In genomic region chr19:52734340-52734892, GRCh38 we compare ENCODE assay signal across 8 cellular contexts. TPM values are rescaled to one million over a fixed set of nuclear protein-coding genes. Genes with fewer than 3 reads are reported as not detected.
DNase-seq lines count a peak whose midpoint lies in the region; ATAC-seq and TF ChIP-seq lines count a peak whose summit lies in the region.

No MANE protein-coding gene starts in this region.

- CTCF ChIA-PET in AG04449 (lab: Yijun Ruan, JAX) (interaction anchor here (1.3 kb wide), 1 partner anchor 12 kb away, joined by 3 read pairs; no protein-coding TSS in a partner anchor), RWPE1 (lab: Yijun Ruan, JAX) (no interaction called here)

- POLR2A ChIA-PET in AG04449 (lab: Yijun Ruan, JAX) (no interaction called here), RWPE1 (lab: Yijun Ruan, JAX; ENCODE audit: low non-redundant PET) (no interaction called here)

- peak overlapping the region; percentile 84 for H3K27ac ChIP-seq in RWPE1

- H3K4me3 ChIP-seq in AG04449 (ENCODE audit: low read depth, low read length) (peak overlapping the region; percentile 74), epithelial cell of esophagus (ENCODE audit: low read length) (peak overlapping the region; percentile 93)

- DNase-seq in AG04449 (ENCODE audit: low read depth, low spot score) (no peak), GM13977 (ENCODE audit: low spot score) (peak; percentile 48), RWPE1 (ENCODE audit: low spot score) (peak; percentile 20), epithelial cell of esophagus (ENCODE audit: low read depth) (peak; percentile 14), myocyte (ENCODE audit: low read depth) (peak; percentile 11), NCI-H446 (lab: John Stamatoyannopoulos, UW) (no peak)
- no peak for DNase-seq in effector CD4-positive, alpha-beta T cell

- ATAC-seq in HG02885 (IDR thresholded peaks at IDR 0.05; ENCODE audit: poor library complexity, unreplicated experiment): peak; percentile 26

- in situ Hi-C loops in GM13977 (cut with MboI; ENCODE audit: low pct_unique_long_range_greater_than_20kb, low sequenced_read_pairs, unreplicated experiment): no loop called here

- no peak for TF ChIP-seq CTCF in AG04449 (IDR thresholded peaks at IDR 0.05; ENCODE audit: insufficient read depth, low read length, missing control alignments)
- no peak for TF ChIP-seq CTCF in GM13977 (IDR thresholded peaks at IDR 0.05; ENCODE audit: extremely low read depth, insufficient read depth, missing control alignments)
- no peak for TF ChIP-seq CTCF in RWPE1 (conservative IDR thresholded peaks at IDR 0.05; ENCODE audit: low read depth)
- no peak for TF ChIP-seq CTCF in epithelial cell of esophagus (IDR thresholded peaks at IDR 0.05; ENCODE audit: insufficient read depth, low read depth, low read length, missing control alignments)

RNA-seq across cellular contexts. Expression of gene ZNF611, which starts 0.4 kb away (rescaled TPM):
- 3.4 and 8.0 TPM in 2 replicates for total RNA-seq in myocyte
- polyA plus RNA-seq in myocyte (2012): 4.1 TPM

RNA-seq across cellular contexts. Expression of gene ZNF600, which starts 52.2 kb away (rescaled TPM):
- total RNA-seq in myocyte: 2.4 and 2.8 TPM in 2 replicates
- 1.4 TPM for polyA plus RNA-seq in myocyte (2012)

Comparison
In these comparisons a context has a peak if more than half of its experiments do, and no peak if none do; other contexts are left out.
1. DNase-seq: peak in GM13977 (single experiment), RWPE1 (single experiment), epithelial cell of esophagus (single experiment) and myocyte (single experiment); none in AG04449 (single experiment), effector CD4-positive, alpha-beta T cell (single experiment) and NCI-H446 (0 of 2).